In the genomic region with DNA sequence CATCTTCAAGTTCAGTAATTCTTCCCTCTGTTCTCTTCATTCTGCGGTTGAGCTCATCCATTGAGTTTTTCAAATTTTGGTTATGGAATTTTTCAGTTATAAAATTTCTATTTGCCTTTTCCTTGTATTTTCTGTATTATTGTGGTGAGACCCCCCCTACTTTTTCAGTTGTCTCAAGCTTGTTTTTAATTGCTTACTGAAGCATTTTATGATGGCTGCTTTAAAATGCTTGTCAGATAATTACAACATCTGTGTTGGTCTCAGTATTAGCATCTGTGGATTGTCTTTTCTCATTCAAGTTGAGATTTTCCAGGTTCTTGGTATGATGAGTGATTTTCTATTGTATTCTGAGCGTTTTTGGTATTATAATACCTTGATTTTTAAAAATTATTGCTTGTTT, we compare ENCODE assay signal across 17 cellular contexts.
DNase-seq lines count a peak whose midpoint lies in the region; ATAC-seq, FAIRE-seq and TF ChIP-seq lines count a peak whose summit lies in the region.
"Had no signal": no experiment of that assay in that cellular context is flagged by ENCODE, and none has a peak within 500 bp of the region (broad histone marks: within the 10 kb centered on the region; RNA-seq: fewer than 3 reads in every experiment).

No MANE protein-coding gene starts in this region.

- in situ Hi-C loops in IMR-90 (cut with MboI; ENCODE audit: low sequenced_read_pairs): no loop called here
- in situ Hi-C loops in K562 (cut with MboI): no loop called here

- POLR2A ChIA-PET in IMR-90 (lab: Charles Lee; ENCODE audit: unreplicated experiment) (no interaction called here), K562 (lab: Yijun Ruan, JAX) (interaction anchor here (0.6 kb wide), 1 partner anchor 957 kb away, joined by 3 read pairs; no protein-coding TSS in a partner anchor)

- WGBS in IMR-90 (ENCODE audit: extremely low coverage in 2 of 2, insufficient read length in 1 of 2), 2 experiments: 40% methylated on average over 1 of the region's 2 CpGs; no CpG with 5 or more reads in 1 of the 2 experiments
- 37% methylated on average over 2 of the region's 2 CpGs for WGBS in K562 (ENCODE audit: insufficient coverage, low coverage, missing lambda C conversion rate)

- no peak overlapping the region for H2BK20ac ChIP-seq in IMR-90 (ENCODE audit: low read depth, low read length)

- TF ChIP-seq CTCF in IMR-90 (conservative IDR thresholded peaks at IDR 0.05; ENCODE audit: low read depth, low read length) (no peak), K562 (IDR thresholded peaks at IDR 0.05 in 2 of 3, conservative IDR thresholded peaks at IDR 0.05 in 1 of 3; ENCODE audit: insufficient read depth in 2 of 3, low read depth in 1 of 3, low read length in 3 of 3) (no peak), nephron progenitor cell (IDR thresholded peaks at IDR 0.05) (no peak), type B pancreatic cell (conservative IDR thresholded peaks at IDR 0.05) (no peak)

- no peak for TF ChIP-seq EP300 in K562 (IDR thresholded peaks at IDR 0.05; ENCODE audit: low read length)

- no peaks in the 10 kb centered on the region for H3K79me2 ChIP-seq in K562 (ENCODE audit: control insufficient read depth, insufficient read depth, low read length)

- H2AFZ ChIP-seq in IMR-90 (replicated peaks; ENCODE audit: low read length, poor library complexity): no peak overlapping the region
- H2AFZ ChIP-seq in K562 (ENCODE audit: low read depth, low read length): peak overlapping the region; percentile 73
- H2AFZ ChIP-seq: GM23248 had no signal

- H2BK120ac ChIP-seq in IMR-90 (ENCODE audit: low read depth, low read length): no peak overlapping the region

- H3K4me1 Mint-ChIP-seq in nephron progenitor cell (peaks cover 85% of the 10 kb centered on the region), type B pancreatic cell (ENCODE audit: unreplicated experiment) (peaks cover 21% of the 10 kb centered on the region)
- H3K4me1 Mint-ChIP-seq: CD4-positive, alpha-beta memory T cell had no signal

- peaks cover 12% of the 10 kb centered on the region for H3K9me3 Mint-ChIP-seq in nephron progenitor cell
- peaks cover 6% of the 10 kb centered on the region for H3K9me3 Mint-ChIP-seq in type B pancreatic cell
- H3K9me3 Mint-ChIP-seq: CD4-positive, alpha-beta memory T cell had no signal

- CTCF ChIA-PET in IMR-90 (lab: Yijun Ruan, JAX) (no interaction called here), K562 (lab: Yijun Ruan, JAX; ENCODE audit: low intra/inter-chr PET ratio) (interaction anchor here (0.6 kb wide), 1 partner anchor 687 kb away, joined by 4 read pairs; no protein-coding TSS in a partner anchor)

- no peak overlapping the region for H2BK15ac ChIP-seq in IMR-90 (ENCODE audit: low read depth, low read length)

- BruUV-seq in IMR-90 (replicated peaks; lab: Mats Ljungman, UMichigan) (no TSS peak), K562 (replicated peaks; lab: Mats Ljungman, UMichigan) (no TSS peak)

- H3K4me3 ChIP-seq in IMR-90 (ENCODE audit: insufficient read depth, low read depth, low read length) (no peak overlapping the region), K562 (no peak overlapping the region)
- H3K4me3 ChIP-seq: BLaER1, GM23248, HAP-1 had no signal

- no peak overlapping the region for H3K27ac ChIP-seq in IMR-90 (ENCODE audit: insufficient read depth, low read length)
- no peak overlapping the region; the same call in 2 of the 3 replicates for H3K27ac ChIP-seq in K562 (ENCODE audit: extremely low read depth, low read depth, low read length)
- H3K27ac ChIP-seq in substantia nigra (ENCODE audit: low read depth, low read length, poor library complexity, severe bottlenecking): no peak overlapping the region
- H3K27ac ChIP-seq: BLaER1, GM23248 had no signal

- no peak overlapping the region for H3K23ac ChIP-seq in IMR-90 (ENCODE audit: low read depth, low read length)

- peaks cover 2% of the 10 kb centered on the region; the same call in 1 of the 2 replicates for H3K36me3 ChIP-seq in IMR-90 (ENCODE audit: control insufficient read depth, insufficient read depth, low read length)
- no peaks in the 10 kb centered on the region for H3K36me3 ChIP-seq in K562 (ENCODE audit: control insufficient read depth, insufficient read depth, low read length)
- H3K36me3 ChIP-seq: BLaER1, HAP-1 had no signal

- H4K5ac ChIP-seq in IMR-90 (ENCODE audit: low read depth, low read length): no peak overlapping the region

- H2AK9ac ChIP-seq in IMR-90 (replicated peaks; ENCODE audit: low read depth, low read length, poor library complexity): no peak overlapping the region

- no peak for DNase-seq in IMR-90
- no peak for DNase-seq in K562 (ENCODE audit: extremely low read depth in 1 of 4, low spot score in 3 of 4)
- DNase-seq in nephron progenitor cell: no peak
- DNase-seq in type B pancreatic cell (ENCODE audit: extremely low spot score, unreplicated experiment): no peak
- DNase-seq in substantia nigra (lab: John Stamatoyannopoulos, UW): no peak
- DNase-seq in GM12892 (ENCODE audit: insufficient read length): no peak
- DNase-seq: CD4-positive, alpha-beta memory T cell; DMS79 treated with DMSO at 0.1 percent for 48 hours; GF-D8; GM23248; KBM-7 had no signal

- no peaks in the 10 kb centered on the region for H3K9me3 ChIP-seq in IMR-90 (ENCODE audit: control insufficient read depth, insufficient read depth, low read length)
- H3K9me3 ChIP-seq in K562 (replicated peaks; ENCODE audit: control insufficient read depth, insufficient read depth, low read depth, low read length): no peaks in the 10 kb centered on the region
- H3K9me3 ChIP-seq: BLaER1, HAP-1 had no signal

- peaks cover 31% of the 10 kb centered on the region for H3K36me3 Mint-ChIP-seq in nephron progenitor cell (ENCODE audit: low read depth)
- peaks cover 4% of the 10 kb centered on the region for H3K36me3 Mint-ChIP-seq in type B pancreatic cell
- H3K36me3 Mint-ChIP-seq: CD4-positive, alpha-beta memory T cell had no signal

- peaks cover 2% of the 10 kb centered on the region; the same call in 1 of the 2 replicates for H3K9me1 ChIP-seq in IMR-90 (ENCODE audit: insufficient read depth, low read length)
- no peaks in the 10 kb centered on the region for H3K9me1 ChIP-seq in K562 (ENCODE audit: control insufficient read depth, insufficient read depth, low read length)

- H3K4me3 Mint-ChIP-seq in nephron progenitor cell (peak overlapping the region; percentile 4), type B pancreatic cell (no peak overlapping the region)
- H3K4me3 Mint-ChIP-seq: CD14-positive monocyte; CD4-positive, alpha-beta memory T cell had no signal

- H3K27me3 ChIP-seq in IMR-90 (ENCODE audit: control insufficient read depth, insufficient read depth, low read length) (no peaks in the 10 kb centered on the region), K562 (ENCODE audit: control insufficient read depth in 2 of 2, insufficient read depth in 2 of 2, low read length in 2 of 2) (no peaks in the 10 kb centered on the region)
- H3K27me3 ChIP-seq: BLaER1 had no signal

- H3K14ac ChIP-seq in IMR-90 (replicated peaks; ENCODE audit: low read depth, low read length): no peak overlapping the region

- H3K9ac ChIP-seq in IMR-90 (ENCODE audit: low read depth, low read length): no peak overlapping the region
- no peak overlapping the region; a peak in 1 of 4 replicates for H3K9ac ChIP-seq in K562 (ENCODE audit: insufficient read depth in 1 of 2, low read depth in 2 of 2, low read length in 2 of 2)
- H3K9ac ChIP-seq: BLaER1, GM23248 had no signal

- H4K20me1 ChIP-seq in IMR-90 (ENCODE audit: insufficient read depth, low read length) (peaks cover 3% of the 10 kb centered on the region; the same call in 1 of the 2 replicates), K562 (replicated peaks; ENCODE audit: control insufficient read depth, insufficient read depth, low read length) (no peaks in the 10 kb centered on the region)
- H4K20me1 ChIP-seq: BLaER1 had no signal

- no peak overlapping the region for H2AK5ac ChIP-seq in IMR-90 (ENCODE audit: low read depth, low read length)

- no peak overlapping the region for H4K91ac ChIP-seq in IMR-90 (ENCODE audit: insufficient read depth, low read depth, low read length)

- dilution Hi-C loops in IMR-90 (cut with HindIII; ENCODE audit: low sequenced_read_pairs, unreplicated experiment): no loop called here

- no peak overlapping the region for H3K18ac ChIP-seq in IMR-90 (ENCODE audit: low read depth, low read length)

- H3K27me3 Mint-ChIP-seq in nephron progenitor cell (ENCODE audit: low read depth, poor library complexity) (no peaks in the 10 kb centered on the region), type B pancreatic cell (no peaks in the 10 kb centered on the region)
- H3K27me3 Mint-ChIP-seq: CD4-positive, alpha-beta memory T cell had no signal

- H3K4me2 ChIP-seq in IMR-90 (ENCODE audit: low read depth, low read length) (no peak overlapping the region), K562 (ENCODE audit: insufficient read depth, low read length) (no peak overlapping the region)
- H3K4me2 ChIP-seq: BLaER1 had no signal

- no peak overlapping the region for H2BK5ac ChIP-seq in IMR-90 (ENCODE audit: low read depth, low read length, poor library complexity, severe bottlenecking)

- H3K4me1 ChIP-seq in IMR-90 (ENCODE audit: control insufficient read depth, insufficient read depth, low read length): peaks cover 12% of the 10 kb centered on the region
- peaks cover 3 to 13% of the 10 kb centered on the region in 2 experiments; a peak in 4 of 5 replicates for H3K4me1 ChIP-seq in K562 (replicated peaks in 1 of 2; ENCODE audit: control insufficient read depth in 2 of 2, insufficient read depth in 2 of 2, low read length in 2 of 2)
- H3K4me1 ChIP-seq: BLaER1 had no signal

- no peak overlapping the region for H3K4ac ChIP-seq in IMR-90 (ENCODE audit: low read depth, low read length)

- no peaks in the 10 kb centered on the region for H3K79me1 ChIP-seq in IMR-90 (ENCODE audit: low read depth in 1 of 2, low read length in 2 of 2)

- H3K56ac ChIP-seq in IMR-90 (ENCODE audit: extremely low read depth, insufficient read depth, low read length): no peak overlapping the region

- FAIRE-seq in K562 (lab: Jason Lieb, UNC) (no peak), GM12892 (lab: Jason Lieb, UNC) (no peak)
- FAIRE-seq: A204.1, GM19239 had no signal

- H3K27ac Mint-ChIP-seq in nephron progenitor cell (peak overlapping the region; percentile 41), type B pancreatic cell (peak overlapping the region; percentile 26)
- H3K27ac Mint-ChIP-seq: CD4-positive, alpha-beta memory T cell had no signal

- no peak overlapping the region for H4K8ac ChIP-seq in IMR-90 (ENCODE audit: low read depth in 2 of 2, low read length in 2 of 2)

- no peak for TF ChIP-seq RAD21 in IMR-90 (IDR thresholded peaks at IDR 0.05; ENCODE audit: low read length)
- TF ChIP-seq RAD21 in K562 (CRISPR knock-in tag; conservative IDR thresholded peaks at IDR 0.05 in 1 of 2, IDR thresholded peaks at IDR 0.05 in 1 of 2): no peak

- no peak for TF ChIP-seq POLR2A in IMR-90 (IDR thresholded peaks at IDR 0.05; ENCODE audit: low read depth, low read length)
- no peak for TF ChIP-seq POLR2A in K562 (conservative IDR thresholded peaks at IDR 0.05)
- TF ChIP-seq POLR2A in GM18505 (IDR thresholded peaks at IDR 0.05; ENCODE audit: borderline replicate concordance, extremely low read depth, insufficient read depth, insufficient read length): no peak
- TF ChIP-seq POLR2A in GM12892 (IDR thresholded peaks at IDR 0.05; ENCODE audit: low read depth, low read length): no peak

- ATAC-seq in IMR-90 (ENCODE audit: low read depth) (no peak), K562 (no peak), GM18505 (IDR thresholded peaks at IDR 0.05; ENCODE audit: unreplicated experiment) (no peak)

- intact Hi-C loops in IMR-90 (cut with micrococcal nuclease) (no loop called here), K562 (cut with micrococcal nuclease) (no loop called here)
